In the genomic region with DNA sequence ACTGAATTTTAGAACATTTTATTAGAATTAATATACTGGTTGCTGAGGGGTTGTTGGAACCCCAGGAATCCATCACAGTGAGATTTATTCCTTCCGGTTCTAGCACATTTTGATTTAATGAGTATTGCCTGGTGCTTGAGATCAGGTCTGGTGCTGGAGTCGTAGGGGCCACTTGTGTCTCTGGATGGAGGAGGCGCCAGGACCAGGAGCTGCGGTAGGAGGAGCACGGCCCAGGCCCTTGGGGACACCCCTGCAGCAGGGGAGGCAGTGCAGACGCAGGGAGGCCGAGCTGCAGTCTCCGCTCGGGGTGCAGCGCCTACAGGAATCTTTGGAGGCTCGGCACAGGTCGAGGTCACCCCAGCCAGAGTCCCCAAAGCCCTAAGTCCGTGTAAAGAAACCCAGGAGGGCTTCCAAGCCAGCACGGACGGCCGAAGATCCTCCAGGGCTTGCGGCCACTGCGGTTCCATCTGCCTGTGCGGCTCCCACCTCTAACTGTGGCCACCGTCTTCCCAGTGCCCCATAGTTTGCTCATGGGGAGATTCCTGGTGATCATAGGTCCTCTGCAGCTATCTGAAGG, we compare ENCODE assay signal across 18 cellular contexts.
DNase-seq lines count a peak whose midpoint lies in the region; ATAC-seq, FAIRE-seq and TF ChIP-seq lines count a peak whose summit lies in the region.
"Had no signal": no experiment of that assay in that cellular context is flagged by ENCODE, and none has a peak within 500 bp of the region (broad histone marks: within the 10 kb centered on the region; RNA-seq: fewer than 3 reads in every experiment).

No MANE protein-coding gene starts in this region.

- WGBS in A549 (ENCODE audit: missing lambda C conversion rate) = 81% methylated on average over 20 of the region's 20 CpGs
- 89% methylated on average over 13 of the region's 20 CpGs for WGBS in esophagus muscularis mucosa

- H3K27ac Mint-ChIP-seq in osteocyte (ENCODE audit: unreplicated experiment) = peak overlapping the region; percentile 87

- H3K4me3 ChIP-seq in A549 = no peak overlapping the region
- H3K4me3 ChIP-seq in PC-9 = no peak overlapping the region
- H3K4me3 ChIP-seq in esophagus muscularis mucosa = no peak overlapping the region
- H3K4me3 ChIP-seq: cardiac muscle cell, spleen had no signal

- no peaks in the 10 kb centered on the region for H4K20me1 ChIP-seq in PC-9 (ENCODE audit: insufficient read depth)

- FAIRE-seq in A549 (lab: Jason Lieb, UNC) (no peak), GM19239 (lab: Jason Lieb, UNC) (no peak)
- FAIRE-seq: A204.1 had no signal

- TF ChIP-seq RAD21 in A549 (conservative IDR thresholded peaks at IDR 0.05 in 1 of 2, IDR thresholded peaks at IDR 0.05 in 1 of 2) = no peak

- TF ChIP-seq EP300 in A549 (IDR thresholded peaks at IDR 0.05) = no peak
- no peak for TF ChIP-seq EP300 in esophagus muscularis mucosa (IDR thresholded peaks at IDR 0.05)

- peaks cover 50% of the 10 kb centered on the region for H3K4me1 Mint-ChIP-seq in osteocyte (ENCODE audit: unreplicated experiment)
- H3K4me1 Mint-ChIP-seq: neural crest cell had no signal

- H2AFZ ChIP-seq in PC-9 = no peak overlapping the region

- no peaks in the 10 kb centered on the region for H3K36me3 ChIP-seq in PC-9 (ENCODE audit: low read depth)
- H3K36me3 ChIP-seq in esophagus muscularis mucosa = no peaks in the 10 kb centered on the region
- H3K36me3 ChIP-seq: cardiac muscle cell, spleen had no signal

- no peaks in the 10 kb centered on the region for H3K79me2 ChIP-seq in PC-9 (ENCODE audit: low read depth)

- BruUV-seq in PC-9 (replicated peaks; lab: Mats Ljungman, UMichigan) = no TSS peak

- no peak for TF ChIP-seq CTCF in A549 (IDR thresholded peaks at IDR 0.05)
- no peak for TF ChIP-seq CTCF in PC-9 (conservative IDR thresholded peaks at IDR 0.05)
- TF ChIP-seq CTCF in esophagus muscularis mucosa (IDR thresholded peaks at IDR 0.05) = no peak
- no peak for TF ChIP-seq CTCF in osteocyte (IDR thresholded peaks at IDR 0.05)

- TF ChIP-seq POLR2A in A549 (IDR thresholded peaks at IDR 0.05; ENCODE audit: low read length) = no peak
- no peak for TF ChIP-seq POLR2A in esophagus muscularis mucosa (IDR thresholded peaks at IDR 0.05; ENCODE audit: low read depth)

- intact Hi-C loops in PC-9 (cut with micrococcal nuclease; ENCODE audit: unreplicated experiment) (no loop called here), esophagus muscularis mucosa (cut with DNase I) (no loop called here)

- DNase-seq in A549 (ENCODE audit: low read depth in 1 of 2, low spot score in 1 of 2) = no peak
- no peak for DNase-seq in PC-9
- DNase-seq in esophagus muscularis mucosa (ENCODE audit: extremely low spot score) = no peak
- DNase-seq in osteocyte (ENCODE audit: extremely low spot score, unreplicated experiment) = no peak
- DNase-seq in NCI-H2196 (lab: John Stamatoyannopoulos, UW; ENCODE audit: unreplicated experiment) = no peak
- no peak for DNase-seq in GM19239 (ENCODE audit: insufficient read length, low spot score)
- DNase-seq: activated naive CD4-positive, alpha-beta T cell; C1 segment of cervical spinal cord; NCI-H748 treated with DMSO at 0.1 percent for 48 hours; SIG-M5; spleen; stimulated activated CD4-positive, alpha-beta T cell treated with anti-CD3 and anti-CD28 coated beads, Interleukin-4, amount 100 ng/mL, for 4 hours had no signal

- no peaks in the 10 kb centered on the region for H3F3A ChIP-seq in PC-9 (ENCODE audit: insufficient read depth, low read depth)

- H3K9me2 ChIP-seq in PC-9 (ENCODE audit: insufficient read depth) = no peaks in the 10 kb centered on the region

- CTCF ChIA-PET in A549 (lab: Yijun Ruan, JAX) (interaction anchor here (0.9 kb wide), 1 partner anchor 169 kb away, joined by 3 read pairs; a partner anchor contains a TSS), PC-9 (lab: Charles Lee) (interaction anchor here (0.8 kb wide), 2 partner anchors 24 to 848 kb away, joined by 8 to 9 read pairs; a partner anchor contains a TSS)

- ATAC-seq in A549 (no peak; a peak in 1 of 6 replicates), GM19035 (IDR thresholded peaks at IDR 0.05; ENCODE audit: unreplicated experiment) (no peak), HG03025 (IDR thresholded peaks at IDR 0.05; ENCODE audit: low FRiP score, unreplicated experiment) (no peak)

- peaks cover under 1% of the 10 kb centered on the region; the same call in 1 of the 2 replicates for H3K27me3 ChIP-seq in PC-9 (ENCODE audit: insufficient read depth, low read depth)
- no peaks in the 10 kb centered on the region for H3K27me3 ChIP-seq in esophagus muscularis mucosa
- H3K27me3 ChIP-seq: cardiac muscle cell, spleen had no signal

- H3K27ac ChIP-seq in A549 = peak overlapping the region in 1 of 2 experiments; percentile 77; a peak in 3 of 6 replicates
- no peak overlapping the region for H3K27ac ChIP-seq in PC-9
- H3K27ac ChIP-seq in esophagus muscularis mucosa (replicated peaks in 1 of 4) = peak overlapping the region; percentile 60 to 74 (median 70)
- H3K27ac ChIP-seq: epithelial cell of prostate had no signal

- POLR2A ChIA-PET in A549 (lab: Yijun Ruan, JAX) = no interaction called here
- POLR2A ChIA-PET in PC-9 (lab: Charles Lee; ENCODE audit: unreplicated experiment) = interaction anchor here (0.6 kb wide), 1 partner anchor 447 kb away, joined by 3 read pairs; no protein-coding TSS in a partner anchor

- no peaks in the 10 kb centered on the region for H3K9me3 Mint-ChIP-seq in osteocyte (ENCODE audit: unreplicated experiment)

- H3K36me3 Mint-ChIP-seq in osteocyte (ENCODE audit: unreplicated experiment) = no peaks in the 10 kb centered on the region

- H3K4me1 ChIP-seq in A549 (peaks cover 13% of the 10 kb centered on the region), PC-9 (replicated peaks; ENCODE audit: insufficient read depth) (0 out of 2 replicates have a peak, but pooled peaks cover 4% of the 10 kb centered on the region), esophagus muscularis mucosa (peaks cover 33 to 46% (median 45%) of the 10 kb centered on the region in 4 donors)

- H3K9me3 ChIP-seq in A549 (no peaks in the 10 kb centered on the region), PC-9 (ENCODE audit: insufficient read depth, low read depth) (no peaks in the 10 kb centered on the region), esophagus muscularis mucosa (no peaks in the 10 kb centered on the region)
- H3K9me3 ChIP-seq: spleen had no signal

- H3K27me3 Mint-ChIP-seq in osteocyte (ENCODE audit: unreplicated experiment) = no peaks in the 10 kb centered on the region

- H3K4me2 ChIP-seq in A549 (peak overlapping the region; percentile 61), PC-9 (peak overlapping the region; percentile 2; the same call in 1 of the 2 replicates)

- H3K4me3 Mint-ChIP-seq in osteocyte (ENCODE audit: unreplicated experiment) = no peak overlapping the region
- H3K4me3 Mint-ChIP-seq: neural crest cell had no signal

TF ChIP-seq in A549, 52 proteins besides CTCF, POLR2A, EP300 and RAD21:
- TF ChIP-seq HEYL (CRISPR knock-in tag; IDR thresholded peaks at IDR 0.05) (no peak), RFX5 (IDR thresholded peaks at IDR 0.05) (no peak), CHD4 (IDR thresholded peaks at IDR 0.05; ENCODE audit: borderline replicate concordance) (no peak), RARB (CRISPR knock-in tag; IDR thresholded peaks at IDR 0.05) (no peak), SMC3 (IDR thresholded peaks at IDR 0.05) (no peak), CEBPB (IDR thresholded peaks at IDR 0.05) (no peak), CBX8 (IDR thresholded peaks at IDR 0.05) (no peak), NPAS2 (CRISPR knock-in tag; IDR thresholded peaks at IDR 0.05; ENCODE audit: borderline replicate concordance) (no peak), FOXS1 (CRISPR knock-in tag; IDR thresholded peaks at IDR 0.05) (no peak)
- TF ChIP-seq, protein P1, sequence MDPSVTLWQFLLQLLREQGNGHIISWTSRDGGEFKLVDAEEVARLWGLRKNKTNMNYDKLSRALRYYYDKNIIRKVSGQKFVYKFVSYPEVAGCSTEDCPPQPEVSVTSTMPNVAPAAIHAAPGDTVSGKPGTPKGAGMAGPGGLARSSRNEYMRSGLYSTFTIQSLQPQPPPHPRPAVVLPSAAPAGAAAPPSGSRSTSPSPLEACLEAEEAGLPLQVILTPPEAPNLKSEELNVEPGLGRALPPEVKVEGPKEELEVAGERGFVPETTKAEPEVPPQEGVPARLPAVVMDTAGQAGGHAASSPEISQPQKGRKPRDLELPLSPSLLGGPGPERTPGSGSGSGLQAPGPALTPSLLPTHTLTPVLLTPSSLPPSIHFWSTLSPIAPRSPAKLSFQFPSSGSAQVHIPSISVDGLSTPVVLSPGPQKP (IDR thresholded peaks at IDR 0.05; ENCODE audit: low read depth, low read length) = no peak
